Comparison of ENCODE assay signal across 8 cellular contexts in the genomic region with DNA sequence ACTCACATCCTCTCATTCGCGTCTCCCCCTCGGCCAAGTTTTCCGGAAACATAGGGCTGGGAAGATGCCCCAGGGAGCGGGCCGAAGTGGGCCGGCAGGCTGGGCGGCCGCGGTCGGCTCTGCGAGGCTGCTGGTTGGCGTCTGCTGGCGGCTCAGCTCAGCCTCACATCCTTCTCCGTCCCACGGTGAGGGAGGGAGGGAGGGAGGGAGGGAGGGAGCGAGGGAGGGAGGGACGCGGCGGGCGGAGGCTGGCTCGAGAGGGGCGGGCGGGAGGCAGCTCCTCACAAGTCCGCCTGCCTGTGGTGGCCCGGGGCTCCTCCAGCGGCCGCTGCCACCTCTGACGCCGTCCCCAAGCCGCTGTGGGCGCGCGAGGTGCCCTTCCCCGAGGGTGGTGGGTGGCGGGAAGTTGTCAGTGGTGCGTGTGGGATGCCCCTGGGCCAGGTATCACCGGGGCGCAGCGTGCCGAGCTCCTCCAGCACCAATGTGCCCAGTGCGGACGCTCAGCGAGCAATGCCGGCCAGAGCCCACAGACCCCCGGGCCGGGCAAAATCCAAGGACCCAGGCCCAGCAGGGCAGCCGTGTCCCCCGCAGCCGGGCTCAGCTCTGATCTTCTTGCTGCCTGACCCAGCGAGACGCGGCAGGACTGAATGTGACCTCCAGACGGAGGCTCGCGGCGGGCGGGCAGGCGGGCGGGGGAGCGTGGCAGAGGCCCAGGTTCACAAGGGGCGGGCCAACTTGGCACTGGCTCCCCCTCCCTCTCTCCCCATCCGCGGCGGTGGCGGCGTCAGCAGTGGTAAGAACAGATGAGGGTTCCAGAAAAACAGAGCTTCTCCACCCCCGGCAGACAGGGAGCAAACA.
DNase-seq lines count a peak whose midpoint lies in the region; ATAC-seq and TF ChIP-seq lines count a peak whose summit lies in the region.

No MANE protein-coding gene starts in this region.

- peaks cover 49% of the 10 kb centered on the region for H3K4me1 ChIP-seq in hepatocyte (ENCODE audit: insufficient read depth)

- peak overlapping the region; percentile 100 for H3K4me2 ChIP-seq in hepatocyte

- DNase-seq in AG08396 (ENCODE audit: low spot score) (peak; percentile 89), HL-60 (ENCODE audit: low read depth in 1 of 2, low spot score in 1 of 2) (peak in 1 of 2 experiments; percentile 51), T-helper 9 cell (peak; percentile 57), astrocyte of the hippocampus (ENCODE audit: low read depth, low spot score) (peak; percentile 96), hepatocyte (ENCODE audit: low spot score) (peak; percentile 94), pulmonary artery endothelial cell (ENCODE audit: low read depth, low spot score) (peak; percentile 69), type B pancreatic cell (ENCODE audit: extremely low spot score, unreplicated experiment) (no peak)

- H3K27me3 ChIP-seq in HL-60 (ENCODE audit: insufficient read depth, poor library complexity, severe bottlenecking) (no peaks in the 10 kb centered on the region), hepatocyte (no peaks in the 10 kb centered on the region)

- H3K36me3 ChIP-seq in hepatocyte (replicated peaks; ENCODE audit: insufficient read depth, low read depth), result no peaks in the 10 kb centered on the region

- peaks cover 20% of the 10 kb centered on the region for H4K20me1 ChIP-seq in hepatocyte (ENCODE audit: insufficient read depth, poor library complexity, severe bottlenecking)

- H3K4me1 Mint-ChIP-seq in type B pancreatic cell (ENCODE audit: unreplicated experiment), result peaks cover 8% of the 10 kb centered on the region

- H3K4me3 ChIP-seq in HL-60 (replicated peaks; ENCODE audit: insufficient read depth, low read length) (peak overlapping the region; percentile 24), hepatocyte (peak overlapping the region; percentile 57)

- H3K9me3 ChIP-seq in hepatocyte (ENCODE audit: low read depth), result no peaks in the 10 kb centered on the region

- H3K9me3 Mint-ChIP-seq in type B pancreatic cell, result no peaks in the 10 kb centered on the region

- no peaks in the 10 kb centered on the region for H3K9me2 ChIP-seq in hepatocyte (replicated peaks; ENCODE audit: insufficient read depth)

- H3K27me3 Mint-ChIP-seq in type B pancreatic cell, result no peaks in the 10 kb centered on the region

- peaks cover 35% of the 10 kb centered on the region for H3K79me2 ChIP-seq in hepatocyte

- no peak overlapping the region for H3K27ac Mint-ChIP-seq in type B pancreatic cell

- H2AFZ ChIP-seq in hepatocyte, result peak overlapping the region; percentile 43

- peak overlapping the region; percentile 71 for H3K4me3 Mint-ChIP-seq in type B pancreatic cell

- H3K27ac ChIP-seq in HL-60 (replicated peaks) (peak overlapping the region; percentile 43), hepatocyte (peak overlapping the region; percentile 94)

- no peak for TF ChIP-seq CTCF in HL-60 (IDR thresholded peaks at IDR 0.05; ENCODE audit: insufficient read depth, low read length)
- TF ChIP-seq CTCF in hepatocyte (IDR thresholded peaks at IDR 0.05; ENCODE audit: poor library complexity), result peak; percentile 7
- no peak for TF ChIP-seq CTCF in type B pancreatic cell (conservative IDR thresholded peaks at IDR 0.05)

- 4% methylated on average over 42 of the region's 68 CpGs for WGBS in hepatocyte (ENCODE audit: low lambda C conversion rate, missing lambda C conversion rate)

- peaks cover 4% of the 10 kb centered on the region for H3K36me3 Mint-ChIP-seq in type B pancreatic cell

- ATAC-seq in GM19351 (IDR thresholded peaks at IDR 0.05; ENCODE audit: unreplicated experiment), result no peak
